Comparison of ENCODE assay signal across 1 cellular context in the genomic region with DNA sequence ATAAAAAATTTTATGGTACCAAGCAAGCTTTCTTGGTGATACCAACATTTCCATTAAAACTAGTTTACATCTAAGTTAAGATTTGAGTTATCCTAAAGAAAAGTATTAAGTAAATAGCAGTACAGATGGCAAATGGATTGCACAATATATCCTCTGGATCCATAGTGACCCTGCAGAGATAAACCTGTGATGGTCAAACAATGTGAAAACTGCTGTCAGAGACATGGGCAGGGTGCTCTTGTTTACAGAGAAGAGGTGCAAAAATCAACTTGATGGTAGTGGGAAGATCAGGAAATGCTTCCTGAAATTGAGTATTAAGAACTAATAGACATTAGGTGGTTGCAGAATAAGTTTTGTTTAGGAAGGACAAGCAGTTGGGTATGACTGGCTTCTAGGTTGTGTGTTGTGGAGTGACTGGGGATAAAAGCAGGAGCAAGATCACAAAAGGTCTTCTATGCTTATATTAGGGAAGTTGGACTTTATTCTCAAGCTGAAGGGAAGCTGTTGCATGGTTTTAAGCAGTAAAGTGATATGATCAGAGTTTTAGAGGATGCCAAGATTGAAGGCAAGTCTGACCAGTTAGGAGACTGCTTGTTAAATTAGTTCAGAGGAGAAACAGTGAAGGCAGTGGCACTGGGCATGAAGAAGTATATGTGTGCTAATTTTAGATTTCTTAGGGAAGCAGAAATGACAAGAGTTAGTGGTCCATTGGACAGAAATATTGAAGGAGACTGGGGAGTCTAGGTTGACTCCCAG.
A peak's percentile ranks its signal among the peaks of the same experiment; 100 is the strongest.
TF ChIP-seq lines count a peak whose summit lies in the region.

No MANE protein-coding gene starts in this region.

TF ChIP-seq in HepG2, 621 proteins besides CTCF, POLR2A, EP300 and RAD21 (continued from another document and continues in another):
- TF ChIP-seq HNRNPL (IDR thresholded peaks at IDR 0.05; ENCODE audit: low read depth, low read length), result no peak
- peak; percentile 67 for TF ChIP-seq NCOR1 (IDR thresholded peaks at IDR 0.05; ENCODE audit: borderline replicate concordance, low read length)
- TF ChIP-seq ZNF670 (CRISPR knock-in tag; IDR thresholded peaks at IDR 0.05; ENCODE audit: borderline replicate concordance), result no peak
- TF ChIP-seq ARNT (IDR thresholded peaks at IDR 0.05), result no peak
- TF ChIP-seq, protein P1, sequence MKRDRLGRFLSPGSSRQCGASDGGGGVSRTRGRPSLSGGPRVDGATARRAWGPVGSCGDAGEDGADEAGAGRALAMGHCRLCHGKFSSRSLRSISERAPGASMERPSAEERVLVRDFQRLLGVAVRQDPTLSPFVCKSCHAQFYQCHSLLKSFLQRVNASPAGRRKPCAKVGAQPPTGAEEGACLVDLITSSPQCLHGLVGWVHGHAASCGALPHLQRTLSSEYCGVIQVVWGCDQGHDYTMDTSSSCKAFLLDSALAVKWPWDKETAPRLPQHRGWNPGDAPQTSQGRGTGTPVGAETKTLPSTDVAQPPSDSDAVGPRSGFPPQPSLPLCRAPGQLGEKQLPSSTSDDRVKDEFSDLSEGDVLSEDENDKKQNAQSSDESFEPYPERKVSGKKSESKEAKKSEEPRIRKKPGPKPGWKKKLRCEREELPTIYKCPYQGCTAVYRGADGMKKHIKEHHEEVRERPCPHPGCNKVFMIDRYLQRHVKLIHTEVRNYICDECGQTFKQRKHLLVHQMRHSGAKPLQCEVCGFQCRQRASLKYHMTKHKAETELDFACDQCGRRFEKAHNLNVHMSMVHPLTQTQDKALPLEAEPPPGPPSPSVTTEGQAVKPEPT (CRISPR knock-in tag; IDR thresholded peaks at IDR 0.05; ENCODE audit: low read depth), result no peak
- TF ChIP-seq SMAD9 (CRISPR knock-in tag; IDR thresholded peaks at IDR 0.05), result no peak
- no peak for TF ChIP-seq BHLHE40 (IDR thresholded peaks at IDR 0.05; ENCODE audit: low read length)
- no peak for TF ChIP-seq TMF1 (CRISPR knock-in tag; IDR thresholded peaks at IDR 0.05; ENCODE audit: low read depth)
- TF ChIP-seq TSC22D2 (CRISPR knock-in tag; IDR thresholded peaks at IDR 0.05; ENCODE audit: borderline replicate concordance), result no peak
- TF ChIP-seq ZNF616 (CRISPR knock-in tag; IDR thresholded peaks at IDR 0.05; ENCODE audit: low read depth), result no peak
- TF ChIP-seq, protein P2, sequence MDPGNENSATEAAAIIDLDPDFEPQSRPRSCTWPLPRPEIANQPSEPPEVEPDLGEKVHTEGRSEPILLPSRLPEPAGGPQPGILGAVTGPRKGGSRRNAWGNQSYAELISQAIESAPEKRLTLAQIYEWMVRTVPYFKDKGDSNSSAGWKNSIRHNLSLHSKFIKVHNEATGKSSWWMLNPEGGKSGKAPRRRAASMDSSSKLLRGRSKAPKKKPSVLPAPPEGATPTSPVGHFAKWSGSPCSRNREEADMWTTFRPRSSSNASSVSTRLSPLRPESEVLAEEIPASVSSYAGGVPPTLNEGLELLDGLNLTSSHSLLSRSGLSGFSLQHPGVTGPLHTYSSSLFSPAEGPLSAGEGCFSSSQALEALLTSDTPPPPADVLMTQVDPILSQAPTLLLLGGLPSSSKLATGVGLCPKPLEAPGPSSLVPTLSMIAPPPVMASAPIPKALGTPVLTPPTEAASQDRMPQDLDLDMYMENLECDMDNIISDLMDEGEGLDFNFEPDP (CRISPR knock-in tag; conservative IDR thresholded peaks at IDR 0.05), result no peak
- TF ChIP-seq JUND (CRISPR knock-in tag; IDR thresholded peaks at IDR 0.05), result no peak
- peak; percentile 85 for TF ChIP-seq ZNF503 (CRISPR knock-in tag; IDR thresholded peaks at IDR 0.05)
- peak; percentile 32; the same call in 1 of the 2 replicates for TF ChIP-seq CHD4 (IDR thresholded peaks at IDR 0.05; ENCODE audit: borderline replicate concordance, low read length)
- no peak for TF ChIP-seq REST (IDR thresholded peaks at IDR 0.05; ENCODE audit: borderline replicate concordance in 1 of 2, low read depth in 1 of 2, low read length in 2 of 2)
- TF ChIP-seq ZNF552 (CRISPR knock-in tag; IDR thresholded peaks at IDR 0.05; ENCODE audit: borderline replicate concordance), result no peak
- no peak for TF ChIP-seq KLF12 (CRISPR knock-in tag; IDR thresholded peaks at IDR 0.05; ENCODE audit: borderline replicate concordance)
- no peak for TF ChIP-seq ZNF619 (CRISPR knock-in tag; IDR thresholded peaks at IDR 0.05)
- TF ChIP-seq RFX3 (CRISPR knock-in tag; IDR thresholded peaks at IDR 0.05), result no peak
- TF ChIP-seq ZNF841 (CRISPR knock-in tag; IDR thresholded peaks at IDR 0.05; ENCODE audit: borderline replicate concordance), result no peak
- TF ChIP-seq MEF2D (CRISPR knock-in tag; IDR thresholded peaks at IDR 0.05), result no peak
- peak; percentile 48; the same call in 1 of the 2 replicates for TF ChIP-seq CREM (IDR thresholded peaks at IDR 0.05)
- no peak for TF ChIP-seq CREM (CRISPR knock-in tag; IDR thresholded peaks at IDR 0.05)
- TF ChIP-seq, protein P3, sequence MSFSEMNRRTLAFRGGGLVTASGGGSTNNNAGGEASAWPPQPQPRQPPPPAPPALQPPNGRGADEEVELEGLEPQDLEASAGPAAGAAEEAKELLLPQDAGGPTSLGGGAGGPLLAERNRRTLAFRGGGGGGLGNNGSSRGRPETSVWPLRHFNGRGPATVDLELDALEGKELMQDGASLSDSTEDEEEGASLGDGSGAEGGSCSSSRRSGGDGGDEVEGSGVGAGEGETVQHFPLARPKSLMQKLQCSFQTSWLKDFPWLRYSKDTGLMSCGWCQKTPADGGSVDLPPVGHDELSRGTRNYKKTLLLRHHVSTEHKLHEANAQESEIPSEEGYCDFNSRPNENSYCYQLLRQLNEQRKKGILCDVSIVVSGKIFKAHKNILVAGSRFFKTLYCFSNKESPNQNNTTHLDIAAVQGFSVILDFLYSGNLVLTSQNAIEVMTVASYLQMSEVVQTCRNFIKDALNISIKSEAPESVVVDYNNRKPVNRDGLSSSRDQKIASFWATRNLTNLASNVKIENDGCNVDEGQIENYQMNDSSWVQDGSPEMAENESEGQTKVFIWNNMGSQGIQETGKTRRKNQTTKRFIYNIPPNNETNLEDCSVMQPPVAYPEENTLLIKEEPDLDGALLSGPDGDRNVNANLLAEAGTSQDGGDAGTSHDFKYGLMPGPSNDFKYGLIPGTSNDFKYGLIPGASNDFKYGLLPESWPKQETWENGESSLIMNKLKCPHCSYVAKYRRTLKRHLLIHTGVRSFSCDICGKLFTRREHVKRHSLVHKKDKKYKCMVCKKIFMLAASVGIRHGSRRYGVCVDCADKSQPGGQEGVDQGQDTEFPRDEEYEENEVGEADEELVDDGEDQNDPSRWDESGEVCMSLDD (CRISPR knock-in tag; IDR thresholded peaks at IDR 0.05; ENCODE audit: borderline replicate concordance), result no peak
- TF ChIP-seq ZNF326 (CRISPR knock-in tag; IDR thresholded peaks at IDR 0.05; ENCODE audit: borderline replicate concordance), result no peak
- no peak for TF ChIP-seq ZNF350 (CRISPR knock-in tag; IDR thresholded peaks at IDR 0.05; ENCODE audit: borderline replicate concordance, low read depth)
- no peak for TF ChIP-seq PHF5A (CRISPR knock-in tag; IDR thresholded peaks at IDR 0.05; ENCODE audit: low read depth, unreplicated experiment)
- TF ChIP-seq, protein P4, sequence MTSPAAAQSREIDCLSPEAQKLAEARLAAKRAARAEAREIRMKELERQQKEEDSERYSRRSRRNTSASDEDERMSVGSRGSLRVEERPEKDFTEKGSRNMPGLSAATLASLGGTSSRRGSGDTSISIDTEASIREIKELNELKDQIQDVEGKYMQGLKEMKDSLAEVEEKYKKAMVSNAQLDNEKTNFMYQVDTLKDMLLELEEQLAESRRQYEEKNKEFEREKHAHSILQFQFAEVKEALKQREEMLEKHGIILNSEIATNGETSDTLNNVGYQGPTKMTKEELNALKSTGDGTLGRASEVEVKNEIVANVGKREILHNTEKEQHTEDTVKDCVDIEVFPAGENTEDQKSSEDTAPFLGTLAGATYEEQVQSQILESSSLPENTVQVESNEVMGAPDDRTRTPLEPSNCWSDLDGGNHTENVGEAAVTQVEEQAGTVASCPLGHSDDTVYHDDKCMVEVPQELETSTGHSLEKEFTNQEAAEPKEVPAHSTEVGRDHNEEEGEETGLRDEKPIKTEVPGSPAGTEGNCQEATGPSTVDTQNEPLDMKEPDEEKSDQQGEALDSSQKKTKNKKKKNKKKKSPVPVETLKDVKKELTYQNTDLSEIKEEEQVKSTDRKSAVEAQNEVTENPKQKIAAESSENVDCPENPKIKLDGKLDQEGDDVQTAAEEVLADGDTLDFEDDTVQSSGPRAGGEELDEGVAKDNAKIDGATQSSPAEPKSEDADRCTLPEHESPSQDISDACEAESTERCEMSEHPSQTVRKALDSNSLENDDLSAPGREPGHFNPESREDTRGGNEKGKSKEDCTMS (CRISPR knock-in tag; conservative IDR thresholded peaks at IDR 0.05), result no peak
- no peak for TF ChIP-seq SMARCE1 (IDR thresholded peaks at IDR 0.05; ENCODE audit: borderline replicate concordance)
- no peak for TF ChIP-seq WIZ (CRISPR knock-in tag; IDR thresholded peaks at IDR 0.05)
- peak; percentile 57; the same call in 1 of the 2 replicates for TF ChIP-seq GATA4 (IDR thresholded peaks at IDR 0.05; ENCODE audit: borderline replicate concordance, low read depth)
- no peak for TF ChIP-seq ZNF275 (CRISPR knock-in tag; IDR thresholded peaks at IDR 0.05; ENCODE audit: borderline replicate concordance)
- TF ChIP-seq RBFOX2 (IDR thresholded peaks at IDR 0.05; ENCODE audit: low read depth, low read length), result no peak
- no peak for TF ChIP-seq ZBTB33 (CRISPR knock-in tag; IDR thresholded peaks at IDR 0.05)
- TF ChIP-seq SMAD1 (CRISPR knock-in tag; IDR thresholded peaks at IDR 0.05; ENCODE audit: borderline replicate concordance, low read depth), result no peak
- TF ChIP-seq TEAD3 (CRISPR knock-in tag; optimal IDR thresholded peaks at IDR 0.05; ENCODE audit: borderline replicate concordance), result peak; percentile 47
- 0 out of 2 replicates have a peak, but pooled peaks have one; percentile 34 for TF ChIP-seq ZFP37 (CRISPR knock-in tag; IDR thresholded peaks at IDR 0.05; ENCODE audit: borderline replicate concordance)
- no peak for TF ChIP-seq NCOA5 (CRISPR knock-in tag; IDR thresholded peaks at IDR 0.05)
- no peak for TF ChIP-seq ZBTB7B (CRISPR knock-in tag; IDR thresholded peaks at IDR 0.05)
- TF ChIP-seq, protein P5, sequence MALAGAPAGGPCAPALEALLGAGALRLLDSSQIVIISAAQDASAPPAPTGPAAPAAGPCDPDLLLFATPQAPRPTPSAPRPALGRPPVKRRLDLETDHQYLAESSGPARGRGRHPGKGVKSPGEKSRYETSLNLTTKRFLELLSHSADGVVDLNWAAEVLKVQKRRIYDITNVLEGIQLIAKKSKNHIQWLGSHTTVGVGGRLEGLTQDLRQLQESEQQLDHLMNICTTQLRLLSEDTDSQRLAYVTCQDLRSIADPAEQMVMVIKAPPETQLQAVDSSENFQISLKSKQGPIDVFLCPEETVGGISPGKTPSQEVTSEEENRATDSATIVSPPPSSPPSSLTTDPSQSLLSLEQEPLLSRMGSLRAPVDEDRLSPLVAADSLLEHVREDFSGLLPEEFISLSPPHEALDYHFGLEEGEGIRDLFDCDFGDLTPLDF (CRISPR knock-in tag; IDR thresholded peaks at IDR 0.05), result no peak
- TF ChIP-seq ZFP36L1 (CRISPR knock-in tag; IDR thresholded peaks at IDR 0.05), result no peak
